In genomic region chr11:69285766-69286165, GRCh38 we compare ENCODE assay signal across 28 cellular contexts. TPM values are rescaled to one million over a fixed set of nuclear protein-coding genes. Genes with fewer than 3 reads are reported as not detected.
"Had no signal": no experiment of that assay in that cellular context is flagged by ENCODE, and none has a peak within 500 bp of the region (broad histone marks: within the 10 kb centered on the region; RNA-seq: fewer than 3 reads in every experiment).

No MANE protein-coding gene starts in this region.

- H3K4me1 Mint-ChIP-seq: naive B cell; stimulated activated memory B cell treated with anti-CD40 and anti-IgM and Interleukin-4, amounts not matched to agents 10 μg/mL and 1 μg/mL and 100 μg/mL, for 72 hours had no signal

- H3K36me3 ChIP-seq: left lung, neutrophil, ovary, right atrium auricular region, right lobe of liver, stomach, thyroid gland, transverse colon, upper lobe of left lung, vagina had no signal

- H3K36me3 Mint-ChIP-seq: mesothelial cell of epicardium; naive B cell; natural killer cell; stimulated activated memory B cell treated with anti-CD40 and anti-IgM and Interleukin-4, amounts not matched to agents 10 μg/mL and 1 μg/mL and 100 μg/mL, for 72 hours had no signal

- DNase-seq: hippocampal formation; left colon; left lung; mesendoderm; naive B cell; natural killer cell; ovary; stimulated activated CD4-positive, alpha-beta T cell treated with anti-CD3 and anti-CD28 coated beads, Interleukin-1b, Interleukin-23, amount 100 ng/mL, for 48 hours; stimulated activated CD4-positive, alpha-beta T cell treated with anti-CD3 and anti-CD28 coated beads, Interleukin-2, amount 100 ng/mL, for 48 hours; stimulated activated CD4-positive, alpha-beta T cell treated with anti-CD3 and anti-CD28 coated beads, Interleukin-4, amount 100 ng/mL, for 4 hours; stimulated activated CD8-positive, alpha-beta memory T cell treated with anti-CD3 and anti-CD28 coated beads, Interleukin-4, amount 100 ng/mL, for 48 hours; stimulated activated naive CD8-positive, alpha-beta T cell treated with anti-CD3 and anti-CD28 coated beads, Interleukin-15, Interleukin-2, amounts not matched to agents 100 U/mL and 50 U/mL, for 24 hours; stomach; testis; thyroid gland; transverse colon; upper lobe of left lung had no signal

- H3K4me3 ChIP-seq: left lung, lung, ovary, right atrium auricular region, right lobe of liver, smooth muscle cell, stomach, testis, thyroid gland, transverse colon, upper lobe of left lung, vagina had no signal

- H3K27ac ChIP-seq: left lung, neutrophil, ovary, right atrium auricular region, right lobe of liver, stomach, testis, thyroid gland, transverse colon, upper lobe of left lung, vagina had no signal

- ATAC-seq: left colon; left lung; natural killer cell; right lobe of liver; stimulated activated memory B cell treated with anti-CD40 and anti-IgM and Interleukin-4, amounts not matched to agents 10 μg/mL and 1 μg/mL and 100 μg/mL, for 72 hours; stimulated activated naive CD8-positive, alpha-beta T cell treated with anti-CD3 and anti-CD28 coated beads, Interleukin-15, Interleukin-2, amounts not matched to agents 100 U/mL and 50 U/mL, for 24 hours had no signal

- H3K27me3 ChIP-seq: left lung, neutrophil, ovary, right atrium auricular region, right lobe of liver, testis, thyroid gland, transverse colon, upper lobe of left lung, vagina had no signal

- H3K4me3 Mint-ChIP-seq: mesothelial cell of epicardium; naive B cell; natural killer cell; stimulated activated memory B cell treated with anti-CD40 and anti-IgM and Interleukin-4, amounts not matched to agents 10 μg/mL and 1 μg/mL and 100 μg/mL, for 72 hours had no signal

- H3K4me1 ChIP-seq: right lobe of liver, vagina had no signal

- H3K9me3 Mint-ChIP-seq: mesothelial cell of epicardium; natural killer cell; stimulated activated memory B cell treated with anti-CD40 and anti-IgM and Interleukin-4, amounts not matched to agents 10 μg/mL and 1 μg/mL and 100 μg/mL, for 72 hours had no signal

- H3K27ac Mint-ChIP-seq: natural killer cell; progenitor cell of endocrine pancreas; stimulated activated memory B cell treated with anti-CD40 and anti-IgM and Interleukin-4, amounts not matched to agents 10 μg/mL and 1 μg/mL and 100 μg/mL, for 72 hours had no signal

- H3K9me3 ChIP-seq: left lung, neutrophil, right atrium auricular region, right lobe of liver, testis, thyroid gland, transverse colon, upper lobe of left lung, vagina had no signal

RNA-seq across cellular contexts. Expression of gene MYEOV, which starts 8.2 kb away (rescaled TPM):
- total RNA-seq: skeletal muscle tissue, smooth muscle cell, urinary bladder had no signal
